29 cellular contexts compared by ENCODE assay signal in genomic region chr22:37981282-37982011, GRCh38. TPM values are rescaled to one million over a fixed set of nuclear protein-coding genes. Genes with fewer than 3 reads are reported as not detected.
DNase-seq lines count a peak whose midpoint lies in the region; ATAC-seq, FAIRE-seq and TF ChIP-seq lines count a peak whose summit lies in the region.
"Had no signal": no experiment of that assay in that cellular context is flagged by ENCODE, and none has a peak within 500 bp of the region (broad histone marks: within the 10 kb centered on the region; RNA-seq: fewer than 3 reads in every experiment).

No MANE protein-coding gene starts in this region.

- DNase-seq in HuH-7 (ENCODE audit: low spot score) (peak; percentile 53), HepG2 (ENCODE audit: low spot score) (peak; percentile 53), sigmoid colon (no peak), MV-4-11 (lab: John Stamatoyannopoulos, UW) (no peak), NCI-H2196 (lab: John Stamatoyannopoulos, UW; ENCODE audit: unreplicated experiment) (no peak), H4 (ENCODE audit: low spot score) (no peak)
- DNase-seq: ACHN; activated CD4-positive, alpha-beta T cell treated with anti-CD3 and anti-CD28 coated beads for 4 hours; activated CD8-positive, alpha-beta memory T cell treated with anti-CD3 and anti-CD28 coated beads, Interleukin-2, amount 10 ng/mL, durations not matched to agents 7 days and 5 days; EL; GM23248; hypothalamus; IMR-90; NCI-H1417; NCI-H2081 treated with DMSO at 0.1 percent for 48 hours; NCI-H510A; PC-9; stimulated activated CD8-positive, alpha-beta memory T cell treated with anti-CD3 and anti-CD28 coated beads, Interleukin-4, amount 100 ng/mL, for 48 hours; T-helper 1 cell had no signal

- H3K9ac ChIP-seq in duodenal mucosa (ENCODE audit: low read depth in 1 of 2, low read length in 2 of 2), result no peak overlapping the region
- H3K9ac ChIP-seq in HepG2 (ENCODE audit: insufficient read depth, low read depth, low read length), result no peak overlapping the region
- H3K9ac ChIP-seq: GM23248 had no signal

- no peaks in the 10 kb centered on the region for H3K27me3 ChIP-seq in duodenal mucosa (ENCODE audit: control insufficient read depth in 1 of 2, insufficient read depth in 2 of 2, low read length in 2 of 2)
- no peaks in the 10 kb centered on the region for H3K27me3 ChIP-seq in HepG2 (ENCODE audit: control insufficient read depth in 1 of 2, insufficient read depth in 2 of 2, low read length in 2 of 2)
- no peaks in the 10 kb centered on the region for H3K27me3 ChIP-seq in sigmoid colon

- in situ Hi-C loops in HepG2 (cut with HindIII; ENCODE audit: extremely low pct_ligation_motif_present, low pct_unique_long_range_greater_than_20kb), result no loop called here

- TF ChIP-seq EP300 in HepG2 (IDR thresholded peaks at IDR 0.05; ENCODE audit: low read depth in 2 of 2, low read length in 2 of 2) (peak in 1 of 2 experiments; percentile 29; a peak in 1 of 4 replicates), HepG2 (CRISPR knock-in tag; IDR thresholded peaks at IDR 0.05; ENCODE audit: borderline replicate concordance) (no peak), sigmoid colon (IDR thresholded peaks at IDR 0.05) (no peak)

- no peaks in the 10 kb centered on the region for H3K9me3 ChIP-seq in duodenal mucosa (ENCODE audit: control insufficient read depth in 1 of 2, low read length in 2 of 2)
- no peaks in the 10 kb centered on the region for H3K9me3 ChIP-seq in HepG2 (ENCODE audit: low read length)
- no peaks in the 10 kb centered on the region for H3K9me3 ChIP-seq in sigmoid colon

- H3K27ac ChIP-seq in duodenal mucosa (ENCODE audit: low read depth, low read length), result peak overlapping the region; percentile 25
- peak overlapping the region; percentile 34 for H3K27ac ChIP-seq in HepG2 (ENCODE audit: extremely low read length, insufficient read depth, low read length)
- peak overlapping the region; percentile 7 to 57 (median 47) for H3K27ac ChIP-seq in sigmoid colon
- H3K27ac ChIP-seq: C4-2B, GM23248, HL-60, PC-9 had no signal

- POLR2A ChIA-PET in HepG2 (lab: Yijun Ruan, JAX), result interaction anchor here (1.0 to 1.6 kb wide), 3 partner anchors 11 to 137 kb away, joined by 3 to 4 read pairs (median 3); partner anchors contain the start of genes ANKRD54, C22orf23 and POLR2F

- no peak for TF ChIP-seq RAD21 in HepG2 (CRISPR knock-in tag; IDR thresholded peaks at IDR 0.05)

- H3K79me2 ChIP-seq in HepG2 (ENCODE audit: insufficient read depth, low read length), result no peaks in the 10 kb centered on the region

- intact Hi-C loops in HepG2 (cut with micrococcal nuclease; ENCODE audit: unreplicated experiment), result no loop called here
- intact Hi-C loops in sigmoid colon (cut with DNase I), result no loop called here

- WGBS in HepG2 (ENCODE audit: low lambda C conversion rate), result 17% methylated on average over 3 of the region's 6 CpGs
- WGBS in sigmoid colon, 2 donors, result 85 to 91% methylated on average over 6 of the region's 6 CpGs

- peak; percentile 78 for FAIRE-seq in HepG2 (lab: Jason Lieb, UNC)
- FAIRE-seq: colon, D721Med had no signal

- no peaks in the 10 kb centered on the region for H3K36me3 ChIP-seq in duodenal mucosa (ENCODE audit: control insufficient read depth in 1 of 2, insufficient read depth in 2 of 2, low read length in 2 of 2)
- H3K36me3 ChIP-seq in HepG2 (replicated peaks in 1 of 2; ENCODE audit: control insufficient read depth in 1 of 2, insufficient read depth in 2 of 2, low read length in 2 of 2), result no peaks in the 10 kb centered on the region
- no peaks in the 10 kb centered on the region for H3K36me3 ChIP-seq in sigmoid colon

- TF ChIP-seq CTCF in HepG2 (CRISPR knock-in tag; IDR thresholded peaks at IDR 0.05) (0 out of 2 replicates have a peak, but pooled peaks have one; percentile 4), sigmoid colon (IDR thresholded peaks at IDR 0.05) (no peak)

- peaks cover 17% of the 10 kb centered on the region in 2 donors for H3K4me1 ChIP-seq in duodenal mucosa (ENCODE audit: control insufficient read depth in 1 of 2, insufficient read depth in 2 of 2, low read length in 2 of 2)
- H3K4me1 ChIP-seq in HepG2 (ENCODE audit: insufficient read depth, low read length), result peaks cover 39% of the 10 kb centered on the region
- H3K4me1 ChIP-seq in sigmoid colon, result no peaks in the 10 kb centered on the region

- no TSS peak for BruUV-seq in HepG2 (replicated peaks; lab: Mats Ljungman, UMichigan)

- peak overlapping the region; percentile 63 for H3K4me2 ChIP-seq in HepG2 (ENCODE audit: low read depth, low read length)
- H3K4me2 ChIP-seq: PC-9 had no signal

- peak overlapping the region in 1 of 2 donors; percentile 52 for H3K4me3 ChIP-seq in duodenal mucosa (ENCODE audit: low read depth in 1 of 2, low read length in 2 of 2)
- H3K4me3 ChIP-seq in HepG2 (replicated peaks in 1 of 3; ENCODE audit: insufficient read depth in 1 of 3, low read depth in 2 of 3, low read length in 3 of 3), result peak overlapping the region in 1 of 3 experiments; percentile 17; a peak in 1 of 6 replicates
- H3K4me3 ChIP-seq in sigmoid colon, result peak overlapping the region; percentile 8 to 42 (median 30)
- H3K4me3 ChIP-seq: GM23248, PC-9 had no signal

- no peaks in the 10 kb centered on the region for H4K20me1 ChIP-seq in HepG2 (ENCODE audit: insufficient read depth, low read length)

- H2AFZ ChIP-seq in HepG2 (ENCODE audit: low read length), result no peak overlapping the region
- H2AFZ ChIP-seq: GM23248, PC-9 had no signal

- ATAC-seq in HepG2 (peak; percentile 83), HG02884 (IDR thresholded peaks at IDR 0.05; ENCODE audit: unreplicated experiment) (no peak)
- ATAC-seq: activated CD8-positive, alpha-beta memory T cell treated with anti-CD3 and anti-CD28 coated beads, Interleukin-2, amount 10 ng/mL, durations not matched to agents 7 days and 5 days had no signal

- TF ChIP-seq POLR2A in HepG2 (IDR thresholded peaks at IDR 0.05; ENCODE audit: insufficient read depth in 1 of 2, low read depth in 2 of 2, low read length in 2 of 2) (no peak), sigmoid colon (IDR thresholded peaks at IDR 0.05) (no peak)

- CTCF ChIA-PET in HepG2 (lab: Yijun Ruan, JAX; ENCODE audit: low intra/inter-chr PET ratio, low total read pairs), result no interaction called here

RNA-seq across cellular contexts. Expression of gene SOX10, which starts 2.9 kb away (rescaled TPM):
- not detected in 2 replicates for total RNA-seq in HepG2 (2016; rRNA removed; fragmentation: Illumina TruSeq; extraction: Trizol)
- total RNA-seq in HepG2 (2016; cell fraction: cytosol; rRNA removed; fragmentation: Illumina TruSeq; extraction: Trizol; ENCODE audit: low read depth), result not detected in 2 replicates
- not detected in 2 replicates for total RNA-seq in HepG2 (2016; cell fraction: insoluble cytoplasmic fraction; rRNA removed; fragmentation: Illumina TruSeq; extraction: Trizol)
- total RNA-seq in HepG2 (2016; cell fraction: membrane; rRNA removed; fragmentation: Illumina TruSeq; extraction: Trizol), result not detected in 2 replicates
- not detected in 2 replicates for total RNA-seq in HepG2 (2016; cell fraction: nucleus; rRNA removed; fragmentation: Illumina TruSeq; extraction: Trizol)
- not detected in 2 replicates for polyA plus RNA-seq in HepG2 (2011; rRNA removed)
- not detected in 2 replicates for polyA plus RNA-seq in HepG2 (2011; cell fraction: cytosol; rRNA removed)
- polyA plus RNA-seq in HepG2 (2011; cell fraction: nucleus; rRNA removed), result not detected in 2 replicates
- polyA plus RNA-seq in HepG2 (2012), result 0.04 TPM in 1 of 2 replicates, not detected in the other
- polyA plus RNA-seq in HepG2 (2016; cell fraction: cytosol; fragmentation: Illumina TruSeq; extraction: Trizol; ENCODE audit: low read depth), result not detected in 2 replicates
- polyA plus RNA-seq in HepG2 (2016; cell fraction: insoluble cytoplasmic fraction; fragmentation: Illumina TruSeq; extraction: Trizol; ENCODE audit: low read depth), result not detected in 2 replicates
- polyA plus RNA-seq in HepG2 (2016; cell fraction: membrane; fragmentation: Illumina TruSeq; extraction: Trizol; ENCODE audit: low read depth), result not detected in 2 replicates
- not detected in 2 replicates for polyA plus RNA-seq in HepG2 (2016; cell fraction: nucleus; fragmentation: Illumina TruSeq; extraction: Trizol; ENCODE audit: insufficient read depth, low read depth)
- not detected in 2 replicates for polyA minus RNA-seq in HepG2 (2011; rRNA and poly(A)+ RNA removed; ENCODE audit: low replicate concordance)
- not detected in 2 replicates for polyA minus RNA-seq in HepG2 (2011; cell fraction: cytosol; rRNA and poly(A)+ RNA removed)
- not detected in 2 replicates for polyA minus RNA-seq in HepG2 (2011; cell fraction: nucleus; rRNA and poly(A)+ RNA removed)
- 10 to 100 TPM in 1 of 4 donors, 1 to 10 TPM in 3; 3.8 to 17.5 (median 8.4) TPM for total RNA-seq in sigmoid colon
- 1 to 10 TPM in 2 of 3 donors, under 1 TPM in 1; 0.23 to 2.8 (median 1.8) TPM for polyA plus RNA-seq in sigmoid colon
- not detected in 2 replicates for total RNA-seq in H4 (2014; rRNA removed; shearing (Covaris generic))
- total RNA-seq: activated CD8-positive, alpha-beta memory T cell treated with anti-CD3 and anti-CD28 coated beads, Interleukin-2, amount 10 ng/mL, durations not matched to agents 7 days and 5 days; activated T-helper 1 cell treated with anti-CD3 and anti-CD28 coated beads, Interleukin-12 subunit alpha, Interleukin-12 subunit beta, Interleukin-2, Interleukin-4 antibody, amounts not matched to agents 30 ng/mL and 10 ng/mL and 1 ng/mL, durations not matched to agents 14 hours and 24 hours and 36 hours; fibroblast of villous mesenchyme; GM23248; IMR-90; lung microvascular endothelial cell; M059J; PC-9 had no signal
- polyA plus RNA-seq: GM23248, IMR-90 had no signal

RNA-seq across cellular contexts. Expression of gene POLR2F, which starts 27.9 kb away (rescaled TPM):
- total RNA-seq in HepG2 (2016; rRNA removed; fragmentation: Illumina TruSeq; extraction: Trizol) (135 and 147 TPM in 2 replicates), sigmoid colon (100 to 1,000 TPM in 1 of 4 donors, 10 to 100 TPM in 3; 47.9 to 149 (median 71.1) TPM)
- total RNA-seq in HepG2 (2016; cell fraction: cytosol; rRNA removed; fragmentation: Illumina TruSeq; extraction: Trizol; ENCODE audit: low read depth), result 107 and 130 TPM in 2 replicates
- total RNA-seq in HepG2 (2016; cell fraction: insoluble cytoplasmic fraction; rRNA removed; fragmentation: Illumina TruSeq; extraction: Trizol), result 141 and 150 TPM in 2 replicates
- total RNA-seq in HepG2 (2016; cell fraction: membrane; rRNA removed; fragmentation: Illumina TruSeq; extraction: Trizol), result 184 and 188 TPM in 2 replicates
- total RNA-seq in HepG2 (2016; cell fraction: nucleus; rRNA removed; fragmentation: Illumina TruSeq; extraction: Trizol), result 49.0 and 50.7 TPM in 2 replicates
- polyA plus RNA-seq in HepG2 (2011; rRNA removed) (136 and 158 TPM in 2 replicates), sigmoid colon (100 to 1,000 TPM in 2 of 3 donors, 10 to 100 TPM in 1; 96.9 to 136 (median 126) TPM)
- polyA plus RNA-seq in HepG2 (2011; cell fraction: cytosol; rRNA removed), result 155 and 221 TPM in 2 replicates
- polyA plus RNA-seq in HepG2 (2011; cell fraction: nucleus; rRNA removed), result 72.1 and 83.3 TPM in 2 replicates
- 135 and 152 TPM in 2 replicates for polyA plus RNA-seq in HepG2 (2012)
- 196 and 219 TPM in 2 replicates for polyA plus RNA-seq in HepG2 (2016; cell fraction: cytosol; fragmentation: Illumina TruSeq; extraction: Trizol; ENCODE audit: low read depth)
- 220 TPM in 2 replicates for polyA plus RNA-seq in HepG2 (2016; cell fraction: insoluble cytoplasmic fraction; fragmentation: Illumina TruSeq; extraction: Trizol; ENCODE audit: low read depth)
- polyA plus RNA-seq in HepG2 (2016; cell fraction: membrane; fragmentation: Illumina TruSeq; extraction: Trizol; ENCODE audit: low read depth), result 238 and 251 TPM in 2 replicates
- 117 and 120 TPM in 2 replicates for polyA plus RNA-seq in HepG2 (2016; cell fraction: nucleus; fragmentation: Illumina TruSeq; extraction: Trizol; ENCODE audit: insufficient read depth, low read depth)
- polyA minus RNA-seq in HepG2 (2011; rRNA and poly(A)+ RNA removed; ENCODE audit: low replicate concordance), result 30.1 and 40.6 TPM in 2 replicates
- 33.1 TPM in 2 replicates for polyA minus RNA-seq in HepG2 (2011; cell fraction: cytosol; rRNA and poly(A)+ RNA removed)
- 14.9 and 15.7 TPM in 2 replicates for polyA minus RNA-seq in HepG2 (2011; cell fraction: nucleus; rRNA and poly(A)+ RNA removed)
- total RNA-seq in H4 (2014; rRNA removed; shearing (Covaris generic)), result 145 and 155 TPM in 2 replicates

RNA-seq across cellular contexts. Expression of gene C22orf23, which starts 28.0 kb away (rescaled TPM):
- total RNA-seq in HepG2 (2016; rRNA removed; fragmentation: Illumina TruSeq; extraction: Trizol), result 0.24 and 0.32 TPM in 2 replicates
- 0.40 and 0.44 TPM in 2 replicates for total RNA-seq in HepG2 (2016; cell fraction: cytosol; rRNA removed; fragmentation: Illumina TruSeq; extraction: Trizol; ENCODE audit: low read depth)
- total RNA-seq in HepG2 (2016; cell fraction: insoluble cytoplasmic fraction; rRNA removed; fragmentation: Illumina TruSeq; extraction: Trizol), result 0.22 and 0.28 TPM in 2 replicates
- 0.68 and 1.1 TPM in 2 replicates for total RNA-seq in HepG2 (2016; cell fraction: membrane; rRNA removed; fragmentation: Illumina TruSeq; extraction: Trizol)
- 0.50 TPM in 2 replicates for total RNA-seq in HepG2 (2016; cell fraction: nucleus; rRNA removed; fragmentation: Illumina TruSeq; extraction: Trizol)
- 0.21 and 0.24 TPM in 2 replicates for polyA plus RNA-seq in HepG2 (2011; rRNA removed)
- polyA plus RNA-seq in HepG2 (2011; cell fraction: cytosol; rRNA removed), result 0.13 and 0.25 TPM in 2 replicates
- 0.34 and 0.45 TPM in 2 replicates for polyA plus RNA-seq in HepG2 (2011; cell fraction: nucleus; rRNA removed)
- polyA plus RNA-seq in HepG2 (2012), result 0.21 and 0.31 TPM in 2 replicates
- polyA plus RNA-seq in HepG2 (2016; cell fraction: cytosol; fragmentation: Illumina TruSeq; extraction: Trizol; ENCODE audit: low read depth), result 0.36 and 0.62 TPM in 2 replicates
- 0.39 and 0.41 TPM in 2 replicates for polyA plus RNA-seq in HepG2 (2016; cell fraction: insoluble cytoplasmic fraction; fragmentation: Illumina TruSeq; extraction: Trizol; ENCODE audit: low read depth)
- polyA plus RNA-seq in HepG2 (2016; cell fraction: membrane; fragmentation: Illumina TruSeq; extraction: Trizol; ENCODE audit: low read depth), result 0.43 and 0.85 TPM in 2 replicates
- 0.55 TPM in 1 of 2 replicates, not detected in the other for polyA plus RNA-seq in HepG2 (2016; cell fraction: nucleus; fragmentation: Illumina TruSeq; extraction: Trizol; ENCODE audit: insufficient read depth, low read depth)
- 0.21 and 0.34 TPM in 2 replicates for polyA minus RNA-seq in HepG2 (2011; rRNA and poly(A)+ RNA removed; ENCODE audit: low replicate concordance)
- not detected in 2 replicates for polyA minus RNA-seq in HepG2 (2011; cell fraction: cytosol; rRNA and poly(A)+ RNA removed)
- 0.77 TPM in 1 of 2 replicates, not detected in the other for polyA minus RNA-seq in HepG2 (2011; cell fraction: nucleus; rRNA and poly(A)+ RNA removed)
- under 1 TPM in 1 of 4 donors, not detected in 3; 0.36 TPM for total RNA-seq in sigmoid colon
- under 1 TPM in 1 of 3 donors, not detected in 2; 0.15 TPM for polyA plus RNA-seq in sigmoid colon
- 0.41 and 1.1 TPM in 2 replicates for total RNA-seq in H4 (2014; rRNA removed; shearing (Covaris generic))
- total RNA-seq: activated T-helper 1 cell treated with anti-CD3 and anti-CD28 coated beads, Interleukin-12 subunit alpha, Interleukin-12 subunit beta, Interleukin-2, Interleukin-4 antibody, amounts not matched to agents 30 ng/mL and 10 ng/mL and 1 ng/mL, durations not matched to agents 14 hours and 24 hours and 36 hours; fibroblast of villous mesenchyme had no signal

Comparison
In these comparisons a context has a peak if more than half of its experiments do, and no peak if none do; other contexts are left out.
1. DNase-seq: peak in HuH-7 (single experiment) and HepG2 (single experiment); none in sigmoid colon (single experiment), MV-4-11 (single experiment), NCI-H2196 (single experiment) and H4 (single experiment).
2. Peak in every context shown above with its lines, with median percentiles within 50 percentile points of each other: H3K27ac ChIP-seq.